ENCODE assay signal across 8 cellular contexts in genomic region chr10:35462491-35462934, GRCh38.
DNase-seq lines count a peak whose midpoint lies in the region; ATAC-seq, FAIRE-seq and TF ChIP-seq lines count a peak whose summit lies in the region.

No MANE protein-coding gene starts in this region.

- H3K36me3 ChIP-seq in bronchial epithelial cell (ENCODE audit: control insufficient read depth, insufficient read depth, low read length) (no peaks in the 10 kb centered on the region), Peyer's patch (no peaks in the 10 kb centered on the region)

- no peak overlapping the region for H3K27ac ChIP-seq in Peyer's patch

- H3K27ac Mint-ChIP-seq in activated CD8-positive, alpha-beta memory T cell treated with anti-CD3 and anti-CD28 coated beads, Interleukin-2, amount 10 ng/mL, durations not matched to agents 7 days and 5 days, result peak overlapping the region; percentile 58

- no peaks in the 10 kb centered on the region for H3K27me3 Mint-ChIP-seq in activated CD8-positive, alpha-beta memory T cell treated with anti-CD3 and anti-CD28 coated beads, Interleukin-2, amount 10 ng/mL, durations not matched to agents 7 days and 5 days

- DNase-seq in activated CD8-positive, alpha-beta memory T cell treated with anti-CD3 and anti-CD28 coated beads, Interleukin-2, amount 10 ng/mL, durations not matched to agents 7 days and 5 days, result no peak
- DNase-seq in activated CD8-positive, alpha-beta memory T cell treated with anti-CD3 and anti-CD28 coated beads, Interleukin-2, amount 50 U/mL, for 4 hours, result no peak
- DNase-seq in bronchial epithelial cell (ENCODE audit: low read depth) (no peak), NCI-H1105 (lab: John Stamatoyannopoulos, UW) (no peak), Peyer's patch (no peak)
- DNase-seq in stimulated activated naive CD8-positive, alpha-beta T cell treated with anti-CD3 and anti-CD28 coated beads, Interleukin-15, Interleukin-2, amounts not matched to agents 100 U/mL and 50 U/mL, for 24 hours, result no peak
- DNase-seq in activated CD4-positive, CD25-positive, alpha-beta regulatory T cell treated with anti-CD3 and anti-CD28 coated beads, Interleukin-2, amount 50 U/mL, for 72 hours, result no peak

- peaks cover 0 to 45% (median 11%) of the 10 kb centered on the region in 4 donors for H3K4me1 ChIP-seq in Peyer's patch

- H3K27me3 ChIP-seq in bronchial epithelial cell (ENCODE audit: control insufficient read depth, insufficient read depth, low read length) (no peaks in the 10 kb centered on the region), Peyer's patch (no peaks in the 10 kb centered on the region)

- TF ChIP-seq CTCF in bronchial epithelial cell (IDR thresholded peaks at IDR 0.05; ENCODE audit: insufficient read depth, low read length, severe bottlenecking), result no peak
- no peak for TF ChIP-seq CTCF in Peyer's patch (IDR thresholded peaks at IDR 0.05)

- CTCF ChIA-PET in activated CD8-positive, alpha-beta memory T cell treated with anti-CD3 and anti-CD28 coated beads, Interleukin-2, amount 10 ng/mL, durations not matched to agents 7 days and 5 days (lab: Charles Lee), result no interaction called here

- FAIRE-seq in bronchial epithelial cell (lab: Jason Lieb, UNC), result peak; percentile 58

- no peaks in the 10 kb centered on the region for H3K36me3 Mint-ChIP-seq in activated CD8-positive, alpha-beta memory T cell treated with anti-CD3 and anti-CD28 coated beads, Interleukin-2, amount 10 ng/mL, durations not matched to agents 7 days and 5 days

- no peak overlapping the region for H3K4me3 ChIP-seq in bronchial epithelial cell (ENCODE audit: low read depth, low read length)
- no peak overlapping the region for H3K4me3 ChIP-seq in Peyer's patch

- H3K4me1 Mint-ChIP-seq in activated CD8-positive, alpha-beta memory T cell treated with anti-CD3 and anti-CD28 coated beads, Interleukin-2, amount 10 ng/mL, durations not matched to agents 7 days and 5 days, result peaks cover 35% of the 10 kb centered on the region

- no peak for TF ChIP-seq POLR2A in Peyer's patch (IDR thresholded peaks at IDR 0.05)

- no peaks in the 10 kb centered on the region for H3K9me3 Mint-ChIP-seq in activated CD8-positive, alpha-beta memory T cell treated with anti-CD3 and anti-CD28 coated beads, Interleukin-2, amount 10 ng/mL, durations not matched to agents 7 days and 5 days (ENCODE audit: low read depth)

- no peaks in the 10 kb centered on the region for H3K9me3 ChIP-seq in Peyer's patch

- ATAC-seq in activated CD8-positive, alpha-beta memory T cell treated with anti-CD3 and anti-CD28 coated beads, Interleukin-2, amount 10 ng/mL, durations not matched to agents 7 days and 5 days, result no peak
- peak; percentile 81 for ATAC-seq in HG03135 (IDR thresholded peaks at IDR 0.05; ENCODE audit: unreplicated experiment)
- ATAC-seq in stimulated activated naive CD8-positive, alpha-beta T cell treated with anti-CD3 and anti-CD28 coated beads, Interleukin-15, Interleukin-2, amounts not matched to agents 100 U/mL and 50 U/mL, for 24 hours, result peak; percentile 33

- no peak overlapping the region for H3K4me3 Mint-ChIP-seq in activated CD8-positive, alpha-beta memory T cell treated with anti-CD3 and anti-CD28 coated beads, Interleukin-2, amount 10 ng/mL, durations not matched to agents 7 days and 5 days
